Comparison of ENCODE assay signal across 19 cellular contexts in the genomic region with DNA sequence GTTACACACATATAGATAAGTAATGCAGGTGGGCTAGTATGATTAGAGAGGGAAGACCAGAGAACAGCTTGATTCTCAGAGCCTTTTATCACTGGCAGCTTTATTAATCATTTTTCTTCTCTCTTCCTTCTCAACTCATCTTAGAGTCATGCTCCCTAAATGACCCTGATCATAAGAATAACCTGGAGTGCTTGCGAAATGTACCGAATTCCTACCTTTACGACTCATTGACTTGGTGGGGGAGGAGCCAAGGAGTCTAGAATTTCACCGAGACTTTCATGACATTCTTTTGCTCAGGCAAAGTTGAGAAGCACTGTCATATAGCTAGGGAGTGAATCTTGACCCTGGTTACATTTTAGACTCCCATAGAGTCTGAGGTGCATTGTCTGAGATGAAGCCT.
DNase-seq lines count a peak whose midpoint lies in the region; ATAC-seq and TF ChIP-seq lines count a peak whose summit lies in the region.
"Had no signal": no experiment of that assay in that cellular context is flagged by ENCODE, and none has a peak within 500 bp of the region (broad histone marks: within the 10 kb centered on the region; RNA-seq: fewer than 3 reads in every experiment).

No MANE protein-coding gene starts in this region.

- H3K4me2 ChIP-seq in DND-41 (ENCODE audit: insufficient read depth, low read length) = no peak overlapping the region
- 0 out of 2 replicates have a peak overlapping the region, but pooled peaks have one; percentile 8 for H3K4me2 ChIP-seq in PC-3 (ENCODE audit: low read length)
- H3K4me2 ChIP-seq: A549 had no signal

- H2AFZ ChIP-seq in DND-41 (ENCODE audit: low read depth, low read length) (no peak overlapping the region), PC-3 (ENCODE audit: low read length) (no peak overlapping the region)

- H3K9ac ChIP-seq in DND-41 (ENCODE audit: low read depth, low read length) (no peak overlapping the region), PC-3 (ENCODE audit: low read length) (no peak overlapping the region)

- no peaks in the 10 kb centered on the region for H3K36me3 ChIP-seq in DND-41 (ENCODE audit: insufficient read depth, low read length)
- no peaks in the 10 kb centered on the region for H3K36me3 ChIP-seq in PC-3 (ENCODE audit: low read depth, low read length)
- H3K36me3 ChIP-seq: MG63 had no signal

- H3K27me3 Mint-ChIP-seq in osteocyte (ENCODE audit: unreplicated experiment) = peaks cover 9% of the 10 kb centered on the region

- H3K27ac ChIP-seq in DND-41 (ENCODE audit: low read length) (peak overlapping the region; percentile 36; the same call in 1 of the 2 replicates), PC-3 (ENCODE audit: low read length) (peak overlapping the region; percentile 34; the same call in 1 of the 2 replicates)
- H3K27ac ChIP-seq: A549, HL-60 had no signal

- no peaks in the 10 kb centered on the region for H3K27me3 ChIP-seq in DND-41 (ENCODE audit: insufficient read depth, low read length, poor library complexity)
- H3K27me3 ChIP-seq in PC-3 (ENCODE audit: low read length) = no peaks in the 10 kb centered on the region
- H3K27me3 ChIP-seq: MG63 had no signal

- H3K4me3 Mint-ChIP-seq in osteocyte (ENCODE audit: unreplicated experiment) = no peak overlapping the region

- CTCF ChIA-PET in PC-3 (lab: Charles Lee) = no interaction called here

- H3K79me2 ChIP-seq in DND-41 (ENCODE audit: insufficient read depth, low read length) (no peaks in the 10 kb centered on the region), PC-3 (ENCODE audit: low read length) (no peaks in the 10 kb centered on the region)

- H3K9me3 Mint-ChIP-seq in osteocyte (ENCODE audit: unreplicated experiment) = no peaks in the 10 kb centered on the region

- H3K4me3 ChIP-seq in DND-41 (ENCODE audit: low read depth in 1 of 2, low read length in 2 of 2) (no peak overlapping the region), PC-3 (ENCODE audit: low read length) (no peak overlapping the region), epithelial cell of proximal tubule (ENCODE audit: low read depth, low read length) (no peak overlapping the region)
- H3K4me3 ChIP-seq: A549, MG63 had no signal

- ATAC-seq in DND-41 (ENCODE audit: insufficient read depth, low read depth) (no peak), PC-3 (no peak), omental fat pad (ENCODE audit: low FRiP score) (peak; percentile 44), HG03460 (IDR thresholded peaks at IDR 0.05; ENCODE audit: unreplicated experiment) (no peak)
- ATAC-seq: A549, Panc1 had no signal

- POLR2A ChIA-PET in PC-3 (lab: Charles Lee; ENCODE audit: unreplicated experiment) = no interaction called here

- no peak overlapping the region for H3K27ac Mint-ChIP-seq in osteocyte (ENCODE audit: unreplicated experiment)

- DNase-seq in DND-41 (no peak), PC-3 (peak; percentile 83), epithelial cell of proximal tubule (ENCODE audit: low read depth) (peak; percentile 69), omental fat pad (ENCODE audit: low spot score) (no peak), osteocyte (ENCODE audit: extremely low spot score, unreplicated experiment) (no peak), AG08396 (ENCODE audit: low spot score) (no peak)
- DNase-seq: DMS79, GF-D8, KBM-7, MG63, NCI-H1092 treated with DMSO at 0.1 percent for 48 hours, NCI-H1694, NCI-H446 treated with DMSO at 0.1 percent for 48 hours, NCI-H748 treated with DMSO at 0.1 percent for 48 hours, SIG-M5 had no signal

- no peaks in the 10 kb centered on the region for H3K9me3 ChIP-seq in DND-41 (ENCODE audit: insufficient read depth, low read length, severe bottlenecking)
- no peaks in the 10 kb centered on the region for H3K9me3 ChIP-seq in PC-3 (ENCODE audit: low read length)
- H3K9me3 ChIP-seq: A549, MG63 had no signal

- no peaks in the 10 kb centered on the region for H3K4me1 Mint-ChIP-seq in osteocyte (ENCODE audit: unreplicated experiment)

- intact Hi-C loops in PC-3 (cut with micrococcal nuclease) = no loop called here

- no TSS peak for BruUV-seq in PC-3 (replicated peaks; lab: Mats Ljungman, UMichigan)

- H3K4me1 ChIP-seq in DND-41 (ENCODE audit: insufficient read depth, low read length) (peaks cover 36% of the 10 kb centered on the region), PC-3 (ENCODE audit: insufficient read depth, low read length) (peaks cover 13% of the 10 kb centered on the region)
- H3K4me1 ChIP-seq: A549 had no signal

- TF ChIP-seq CTCF in DND-41 (IDR thresholded peaks at IDR 0.05; ENCODE audit: borderline replicate concordance, extremely low read depth, low read length, poor library complexity, severe bottlenecking) = no peak
- TF ChIP-seq CTCF in PC-3 (conservative IDR thresholded peaks at IDR 0.05; ENCODE audit: low read depth, low read length) = no peak
- TF ChIP-seq CTCF in epithelial cell of proximal tubule (conservative IDR thresholded peaks at IDR 0.05; ENCODE audit: low read depth, low read length) = no peak
- no peak for TF ChIP-seq CTCF in omental fat pad (IDR thresholded peaks at IDR 0.05)
- no peak for TF ChIP-seq CTCF in osteocyte (IDR thresholded peaks at IDR 0.05)

- H3K9me2 ChIP-seq in PC-3 (replicated peaks; ENCODE audit: low read length) = no peaks in the 10 kb centered on the region

- no peaks in the 10 kb centered on the region for H3K36me3 Mint-ChIP-seq in osteocyte (ENCODE audit: unreplicated experiment)

- H3F3A ChIP-seq in PC-3 (ENCODE audit: low read length, unreplicated experiment) = no peaks in the 10 kb centered on the region

- H4K20me1 ChIP-seq in DND-41 (ENCODE audit: insufficient read depth, low read length) = no peaks in the 10 kb centered on the region
- no peaks in the 10 kb centered on the region for H4K20me1 ChIP-seq in PC-3 (ENCODE audit: low read length)

Comparison
In these comparisons a context has a peak if more than half of its experiments do, and no peak if none do; other contexts are left out.
1. DNase-seq: peak in PC-3 (single experiment) and epithelial cell of proximal tubule (single experiment); none in DND-41 (single experiment), omental fat pad (single experiment), osteocyte (single experiment) and AG08396 (single experiment).